In genomic region chr6:114169763-114170162, GRCh38 we compare ENCODE assay signal across 24 cellular contexts.
"Had no signal": no experiment of that assay in that cellular context is flagged by ENCODE, and none has a peak within 500 bp of the region (broad histone marks: within the 10 kb centered on the region; RNA-seq: fewer than 3 reads in every experiment).

No MANE protein-coding gene starts in this region.

- H2AFZ ChIP-seq: neural progenitor cell had no signal

- H3K36me3 ChIP-seq: esophagus muscularis mucosa, gastrocnemius medialis, heart right ventricle, neural progenitor cell, ovary, right atrium auricular region, tibial artery, upper lobe of right lung, vagina had no signal

- H3K9me3 ChIP-seq: esophagus muscularis mucosa, gastrocnemius medialis, heart right ventricle, ovary, right atrium auricular region, tibial artery, upper lobe of right lung, vagina had no signal

- H3K9ac ChIP-seq: neural progenitor cell had no signal

- H3K27ac ChIP-seq: dorsolateral prefrontal cortex, esophagus muscularis mucosa, heart right ventricle, neural progenitor cell, ovary, right atrium auricular region, tibial artery, upper lobe of right lung, vagina had no signal

- H3K4me3 ChIP-seq: dorsolateral prefrontal cortex, esophagus muscularis mucosa, gastrocnemius medialis, heart right ventricle, lung, neural progenitor cell, ovary, right atrium auricular region, smooth muscle cell, tibial artery, upper lobe of right lung, vagina had no signal

- ATAC-seq: heart right ventricle; left cardiac atrium; left ventricle myocardium superior; natural killer cell treated with Interleukin-12 subunit alpha and Interleukin-12 subunit beta and Interleukin-15 and Interleukin-18, amount 100 ng/mL, for 72 hours; stimulated activated effector memory CD8-positive, alpha-beta T cell treated with anti-CD3 and anti-CD28 coated beads, Interleukin-12 subunit alpha, Interleukin-12 subunit beta, amount 100 ng/mL, for 72 hours; stimulated activated naive CD8-positive, alpha-beta T cell treated with anti-CD3 and anti-CD28 coated beads, Interleukin-15, Interleukin-2, amounts not matched to agents 100 U/mL and 50 U/mL, for 24 hours; upper lobe of right lung had no signal

- DNase-seq: cortex of kidney; dorsolateral prefrontal cortex; effector memory CD4-positive, alpha-beta T cell; gastrocnemius medialis; heart right ventricle; left cardiac atrium; left ventricle myocardium superior; mesenchymal stem cell; midbrain; nucleus accumbens; ovary; stimulated activated CD4-positive, alpha-beta T cell treated with anti-CD3 and anti-CD28 coated beads, Interleukin-2, amount 100 ng/mL, for 48 hours; stimulated activated naive CD8-positive, alpha-beta T cell treated with anti-CD3 and anti-CD28 coated beads, Interleukin-15, Interleukin-2, amounts not matched to agents 100 U/mL and 50 U/mL, for 24 hours; tibial artery; upper lobe of right lung had no signal

- FAIRE-seq: keratinocyte had no signal

- H3K4me2 ChIP-seq: neural progenitor cell, smooth muscle cell had no signal

- H3K4me1 ChIP-seq: esophagus muscularis mucosa, heart right ventricle, right atrium auricular region, upper lobe of right lung, vagina had no signal

- H3K27me3 ChIP-seq: dorsolateral prefrontal cortex, esophagus muscularis mucosa, gastrocnemius medialis, neural progenitor cell, ovary, right atrium auricular region, tibial artery, upper lobe of right lung, vagina had no signal
